12 cellular contexts compared by ENCODE assay signal in the genomic region with DNA sequence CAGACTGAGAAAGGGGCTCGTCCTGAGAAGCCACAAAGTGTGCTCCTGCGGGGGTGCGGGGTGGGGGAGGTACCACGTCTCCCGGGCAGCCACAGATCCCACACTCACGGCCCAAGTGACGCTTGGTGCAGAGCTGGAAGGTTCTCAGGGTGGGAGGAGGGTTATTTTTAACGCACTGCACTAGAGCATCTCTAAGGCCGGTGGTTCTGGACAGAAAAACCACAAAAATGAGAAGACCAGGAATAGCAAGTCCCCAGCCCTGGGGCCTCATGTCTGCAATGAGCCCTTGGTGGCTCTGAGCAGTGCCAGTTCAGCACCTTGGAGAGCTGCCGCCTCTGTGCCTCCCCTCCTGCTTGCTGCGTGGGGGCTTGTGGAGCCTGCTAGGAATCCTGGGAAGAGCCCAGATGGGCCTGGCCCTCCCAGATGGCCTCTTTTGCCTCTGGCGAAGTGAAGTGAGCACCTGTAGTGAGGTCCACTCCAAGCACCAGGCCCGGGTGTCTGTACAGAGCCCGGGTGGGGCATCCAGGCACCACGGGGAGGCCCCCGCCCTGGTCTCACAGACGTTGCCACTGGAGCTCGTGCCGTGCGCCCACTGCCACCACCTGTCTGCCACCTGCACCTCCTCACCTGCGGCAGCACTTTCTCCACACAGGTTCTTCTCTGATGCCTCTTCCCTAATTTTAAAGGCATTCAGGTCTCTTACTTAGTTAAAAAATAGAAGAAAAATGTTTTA. TPM values are rescaled to one million over a fixed set of nuclear protein-coding genes. Genes with fewer than 3 reads are reported as not detected.
DNase-seq lines count a peak whose midpoint lies in the region; TF ChIP-seq lines count a peak whose summit lies in the region.
"Had no signal": no experiment of that assay in that cellular context is flagged by ENCODE, and none has a peak within 500 bp of the region (broad histone marks: within the 10 kb centered on the region; RNA-seq: fewer than 3 reads in every experiment).

No MANE protein-coding gene starts in this region.

- H3K36me3 ChIP-seq in mammary epithelial cell (ENCODE audit: insufficient read depth, low read length), result peaks cover 6% of the 10 kb centered on the region

- H3K4me3 Mint-ChIP-seq in progenitor cell of endocrine pancreas (ENCODE audit: low read depth), result no peak overlapping the region
- H3K4me3 Mint-ChIP-seq: activated naive CD4-positive, alpha-beta T cell treated with anti-CD3 and anti-CD28 coated beads, Interleukin-2, amount 50 U/mL, for 24 hours had no signal

- H3K9me3 ChIP-seq in mammary epithelial cell (replicated peaks; ENCODE audit: insufficient read depth, low read length), result no peaks in the 10 kb centered on the region
- H3K9me3 ChIP-seq: esophagus squamous epithelium had no signal

- DNase-seq in T47D (ENCODE audit: low read depth in 1 of 2, low spot score in 1 of 2) (peak; percentile 56 to 68), mammary epithelial cell (no peak), NCI-H460 (ENCODE audit: extremely low read depth, low read depth) (peak; percentile 4), ecto neural progenitor cell (ENCODE audit: low spot score) (peak; percentile 74), progenitor cell of endocrine pancreas (ENCODE audit: low spot score, unreplicated experiment) (peak; percentile 47), NCI-H2081 (lab: John Stamatoyannopoulos, UW) (no peak)
- no peak for DNase-seq in stimulated activated naive CD4-positive, alpha-beta T cell treated with Interleukin-2 at 50 U/mL for 16 hours (lab: John Stamatoyannopoulos, UW)
- DNase-seq in activated CD8-positive, alpha-beta memory T cell treated with anti-CD3 and anti-CD28 coated beads, Interleukin-2, amount 50 U/mL, for 4 hours, result no peak
- DNase-seq: esophagus squamous epithelium, HCEC 1CT, NCI-H526 had no signal

- dilution Hi-C loops in mammary epithelial cell (cut with HindIII; ENCODE audit: low sequenced_read_pairs), result no loop called here

- H2AFZ ChIP-seq in mammary epithelial cell (ENCODE audit: low read depth, low read length), result no peak overlapping the region

- peaks cover 42% of the 10 kb centered on the region for H3K36me3 Mint-ChIP-seq in progenitor cell of endocrine pancreas (ENCODE audit: insufficient read depth)

- 72% methylated on average over 19 of the region's 21 CpGs for WGBS in mammary epithelial cell (ENCODE audit: low coverage, missing lambda C conversion rate)

- no peak for TF ChIP-seq CTCF in mammary epithelial cell (conservative IDR thresholded peaks at IDR 0.05 in 1 of 2, IDR thresholded peaks at IDR 0.05 in 1 of 2; ENCODE audit: extremely low read depth in 1 of 2, insufficient read depth in 1 of 2, low read depth in 1 of 2, low read length in 2 of 2)
- TF ChIP-seq CTCF in progenitor cell of endocrine pancreas (IDR thresholded peaks at IDR 0.05; ENCODE audit: unreplicated experiment), result no peak

- intact Hi-C loops in mammary epithelial cell (cut with micrococcal nuclease), result no loop called here

- no peaks in the 10 kb centered on the region for H3K27me3 Mint-ChIP-seq in progenitor cell of endocrine pancreas
- H3K27me3 Mint-ChIP-seq: activated naive CD4-positive, alpha-beta T cell treated with anti-CD3 and anti-CD28 coated beads, Interleukin-2, amount 50 U/mL, for 24 hours had no signal

- H3K4me1 ChIP-seq in mammary epithelial cell (ENCODE audit: insufficient read depth, low read length), result no peaks in the 10 kb centered on the region
- H3K4me1 ChIP-seq: esophagus squamous epithelium had no signal

- no peak overlapping the region for H3K4me2 ChIP-seq in mammary epithelial cell (ENCODE audit: insufficient read depth, low read depth, low read length)

- H3K27ac ChIP-seq in mammary epithelial cell (ENCODE audit: insufficient read depth, low read depth, low read length), result no peak overlapping the region
- H3K27ac ChIP-seq: esophagus squamous epithelium had no signal

- CTCF ChIA-PET in mammary epithelial cell (lab: Charles Lee; ENCODE audit: low non-redundant PET), result no interaction called here

- in situ Hi-C loops in T47D (cut with HindIII; ENCODE audit: low pct_unique_long_range_greater_than_20kb, low sequenced_read_pairs), result no loop called here
- in situ Hi-C loops in mammary epithelial cell (cut with MboI; ENCODE audit: low sequenced_read_pairs in 2 of 2), result no loop called here

- BruUV-seq in mammary epithelial cell (replicated peaks; lab: Mats Ljungman, UMichigan), result no TSS peak

- H3K27ac Mint-ChIP-seq in progenitor cell of endocrine pancreas, result no peak overlapping the region

- no peaks in the 10 kb centered on the region for H3K4me1 Mint-ChIP-seq in progenitor cell of endocrine pancreas (ENCODE audit: low read depth)
- H3K4me1 Mint-ChIP-seq: activated naive CD4-positive, alpha-beta T cell treated with anti-CD3 and anti-CD28 coated beads, Interleukin-2, amount 50 U/mL, for 24 hours had no signal

- H3K9me3 Mint-ChIP-seq in progenitor cell of endocrine pancreas (ENCODE audit: low read depth), result peaks cover 2% of the 10 kb centered on the region
- H3K9me3 Mint-ChIP-seq: activated naive CD4-positive, alpha-beta T cell treated with anti-CD3 and anti-CD28 coated beads, Interleukin-2, amount 50 U/mL, for 24 hours had no signal

- no peaks in the 10 kb centered on the region for H4K20me1 ChIP-seq in mammary epithelial cell (ENCODE audit: insufficient read depth, low read length)

- H3K9ac ChIP-seq in mammary epithelial cell (ENCODE audit: insufficient read depth, low read length), result no peak overlapping the region

- no peaks in the 10 kb centered on the region for H3K27me3 ChIP-seq in mammary epithelial cell (ENCODE audit: insufficient read depth, low read length)
- H3K27me3 ChIP-seq: esophagus squamous epithelium had no signal

- H3K4me3 ChIP-seq in mammary epithelial cell (replicated peaks in 1 of 3; ENCODE audit: insufficient read depth in 1 of 3, low read depth in 2 of 3, low read length in 3 of 3), result no peak overlapping the region
- H3K4me3 ChIP-seq: esophagus squamous epithelium had no signal

- peaks cover 17% of the 10 kb centered on the region for H3K79me2 ChIP-seq in mammary epithelial cell (ENCODE audit: insufficient read depth, low read length)

RNA-seq across cellular contexts. Expression of a gene that starts 48.9 kb away (rescaled TPM):
- total RNA-seq in mammary epithelial cell (under 1 TPM; under 0.01 to 0.09 TPM), progenitor cell of endocrine pancreas (2.1 and 2.4 TPM in 2 replicates)
- polyA plus RNA-seq in mammary epithelial cell, result not detected
- polyA minus RNA-seq in mammary epithelial cell, result not detected
- not detected in 2 replicates for total RNA-seq in NCI-H460 (2014; rRNA removed; shearing (Covaris generic))
- 0.01 and 0.19 TPM in 2 replicates for polyA plus RNA-seq in NCI-H460 (2014; cell fraction: nucleus; rRNA removed)
- total RNA-seq: esophagus squamous epithelium had no signal

Comparison
In these comparisons a context has a peak if more than half of its experiments do, and no peak if none do; other contexts are left out.
1. DNase-seq: peak in T47D (2 of 2), NCI-H460 (single experiment), ecto neural progenitor cell (single experiment) and progenitor cell of endocrine pancreas (single experiment); none in mammary epithelial cell (single experiment), NCI-H2081 (0 of 2), stimulated activated naive CD4-positive, alpha-beta T cell treated with Interleukin-2 at 50 U/mL for 16 hours (single experiment) and activated CD8-positive, alpha-beta memory T cell treated with anti-CD3 and anti-CD28 coated beads, Interleukin-2, amount 50 U/mL, for 4 hours (single experiment).